ENCODE assay signal across 1 cellular context in the genomic region with DNA sequence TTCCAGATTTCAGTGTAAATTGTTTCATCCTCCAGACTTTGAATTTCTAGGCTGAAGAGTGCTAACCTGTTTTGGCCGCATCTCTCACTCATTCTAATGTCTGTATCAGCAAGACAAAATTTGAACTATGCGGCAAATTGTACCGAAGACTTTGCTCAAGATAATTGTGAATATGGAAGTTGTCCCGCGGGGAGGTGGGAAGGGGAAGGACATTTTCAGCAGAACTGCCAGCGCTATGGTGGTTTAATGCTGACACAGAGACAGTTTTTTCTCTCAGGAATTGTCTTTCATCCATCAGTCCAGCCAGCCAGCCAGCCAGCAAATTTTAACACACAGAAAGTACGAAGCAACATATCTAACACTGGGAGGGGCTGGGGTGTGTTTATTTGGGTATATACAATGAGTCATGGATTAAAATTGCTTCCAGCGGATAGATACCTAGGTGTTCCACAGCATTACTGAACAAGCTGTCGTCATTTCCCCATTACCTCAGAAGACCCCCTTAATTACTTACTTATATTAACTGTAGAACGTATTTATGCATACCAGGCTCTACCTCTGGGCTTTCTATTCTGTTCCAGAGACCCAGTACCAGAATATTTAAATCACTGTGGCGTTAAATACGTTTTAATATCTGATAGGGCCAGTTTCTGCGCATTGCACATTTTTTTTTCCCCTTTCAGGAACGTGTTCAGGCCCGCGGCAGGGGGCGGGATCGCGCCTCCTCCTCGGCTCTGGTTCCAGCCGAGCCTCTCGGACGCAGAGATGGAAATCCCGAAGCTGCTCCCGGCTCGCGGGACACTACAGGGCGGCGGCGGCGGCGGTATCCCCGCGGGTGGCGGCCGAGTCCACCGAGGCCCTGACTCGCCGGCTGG.
TF ChIP-seq lines count a peak whose summit lies in the region.

Gene ZXDB, plus strand, starts transcription at position 728 of the 875 bp plus-strand sequence. Its CDS starts 38 bp downstream, at position 766.

TF ChIP-seq in GM12878, 131 proteins besides CTCF, POLR2A, EP300 and RAD21:
- peak; percentile 64; the same call in 1 of the 2 replicates for TF ChIP-seq MLLT1 (IDR thresholded peaks at IDR 0.05)
